Comparison of ENCODE assay signal across 8 cellular contexts in the genomic region with DNA sequence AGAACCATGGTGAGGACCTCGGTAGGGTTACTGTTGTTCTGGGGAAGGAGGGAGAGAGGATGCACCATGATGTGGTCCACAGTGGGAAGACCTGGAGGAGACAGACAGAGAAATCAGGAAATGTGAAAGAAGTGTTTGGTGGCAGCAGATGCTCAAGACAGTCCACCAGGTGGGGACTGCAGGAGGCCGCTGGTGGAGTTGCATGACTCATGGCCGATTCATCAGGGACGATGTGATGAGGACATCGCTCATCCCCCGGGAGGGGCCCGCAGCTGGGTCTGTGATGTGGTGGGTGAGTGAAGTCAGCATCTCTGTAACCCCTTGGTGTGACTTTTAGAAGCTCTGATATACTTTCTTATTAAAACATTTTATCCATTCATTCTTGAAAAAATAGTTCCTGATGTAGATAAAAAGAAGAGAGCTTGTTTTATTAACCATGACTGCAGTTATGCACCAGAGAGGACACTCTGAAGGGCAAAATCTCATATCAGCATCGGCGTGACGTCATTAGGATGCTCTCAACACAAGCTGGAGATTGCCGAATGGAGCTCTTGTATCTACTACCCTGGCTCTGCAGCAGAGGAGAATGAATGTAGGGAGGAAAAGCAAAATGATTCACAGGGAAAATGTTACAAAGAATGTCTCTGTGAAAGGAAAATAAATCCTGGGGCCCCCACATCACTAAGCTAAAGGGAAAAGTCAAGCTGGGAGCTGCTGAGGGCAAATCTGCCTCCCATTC.
A peak's percentile ranks its signal among the peaks of the same experiment; 100 is the strongest.
DNase-seq lines count a peak whose midpoint lies in the region; ATAC-seq, FAIRE-seq and TF ChIP-seq lines count a peak whose summit lies in the region.

No MANE protein-coding gene starts in this region.

- in situ Hi-C loops in K562 (cut with MboI): no loop called here

- TF ChIP-seq CTCF in K562 (IDR thresholded peaks at IDR 0.05 in 2 of 3, conservative IDR thresholded peaks at IDR 0.05 in 1 of 3; ENCODE audit: insufficient read depth in 2 of 3, low read depth in 1 of 3, low read length in 3 of 3) (0 out of 6 replicates have a peak, but pooled peaks of 2 of the 3 experiments have one; percentile 7 to 11), retinal pigment epithelial cell (conservative IDR thresholded peaks at IDR 0.05; ENCODE audit: low read depth, low read length) (peak; percentile 29), prostate gland (IDR thresholded peaks at IDR 0.05) (peak in 1 of 4 experiments; percentile 25)

- H3K4me2 ChIP-seq in K562 (ENCODE audit: insufficient read depth, low read length): no peak overlapping the region

- H3K4me1 ChIP-seq in K562 (replicated peaks in 1 of 2; ENCODE audit: control insufficient read depth in 2 of 2, insufficient read depth in 2 of 2, low read length in 2 of 2): no peaks in the 10 kb centered on the region
- H3K4me1 ChIP-seq in prostate gland (replicated peaks): no peaks in the 10 kb centered on the region

- ATAC-seq in K562: peak; percentile 64
- ATAC-seq in GM21447 (IDR thresholded peaks at IDR 0.05; ENCODE audit: unreplicated experiment): no peak
- no peak for ATAC-seq in GM19035 (IDR thresholded peaks at IDR 0.05; ENCODE audit: unreplicated experiment)
- ATAC-seq in GM19023 (IDR thresholded peaks at IDR 0.05; ENCODE audit: unreplicated experiment): no peak

- no peaks in the 10 kb centered on the region; the same call in 1 of the 2 replicates for H4K20me1 ChIP-seq in K562 (replicated peaks; ENCODE audit: control insufficient read depth, insufficient read depth, low read length)

- FAIRE-seq in K562 (lab: Jason Lieb, UNC): no peak

- no peak overlapping the region for H2AFZ ChIP-seq in K562 (ENCODE audit: low read depth, low read length)

- POLR2A ChIA-PET in K562 (lab: Yijun Ruan, JAX): interaction anchor here (0.6 kb wide), 1 partner anchor 11 kb away, joined by 3 read pairs; no protein-coding TSS in a partner anchor

- TF ChIP-seq EP300 in K562 (IDR thresholded peaks at IDR 0.05; ENCODE audit: low read length): no peak

- no TSS peak for BruUV-seq in K562 (replicated peaks; lab: Mats Ljungman, UMichigan)

- H3K9me1 ChIP-seq in K562 (ENCODE audit: control insufficient read depth, insufficient read depth, low read length): no peaks in the 10 kb centered on the region

- TF ChIP-seq POLR2A in K562 (conservative IDR thresholded peaks at IDR 0.05) (no peak), prostate gland (IDR thresholded peaks at IDR 0.05) (no peak)

- H3K27ac ChIP-seq in K562 (ENCODE audit: extremely low read depth, low read depth, low read length) (no peak overlapping the region), prostate gland (no peak overlapping the region)

- DNase-seq in DMS53 (lab: John Stamatoyannopoulos, UW) (peak; percentile 77), NCI-H146 (lab: John Stamatoyannopoulos, UW) (peak; percentile 55), K562 (ENCODE audit: extremely low read depth in 1 of 4, low spot score in 3 of 4) (peak in 3 of 4 experiments; percentile 12 to 22 (median 18)), retinal pigment epithelial cell (ENCODE audit: low read depth) (no peak), prostate gland (ENCODE audit: low spot score) (no peak)

- CTCF ChIA-PET in K562 (lab: Yijun Ruan, JAX; ENCODE audit: low intra/inter-chr PET ratio): no interaction called here

- no peak for TF ChIP-seq RAD21 in K562 (CRISPR knock-in tag; conservative IDR thresholded peaks at IDR 0.05 in 1 of 2, IDR thresholded peaks at IDR 0.05 in 1 of 2)

- H3K27me3 ChIP-seq in K562 (ENCODE audit: control insufficient read depth in 2 of 2, insufficient read depth in 2 of 2, low read length in 2 of 2) (peaks cover 5 to 20% of the 10 kb centered on the region in 2 experiments; a peak in 3 of 5 replicates), prostate gland (replicated peaks; ENCODE audit: insufficient read depth) (no peaks in the 10 kb centered on the region)

- whole genome bisulfite sequencing in K562 (ENCODE audit: insufficient coverage, low coverage, missing lambda C conversion rate): under 1% methylated on average over 10 of the region's 11 CpGs
- WGBS in prostate gland: 82% methylated on average over 11 of the region's 11 CpGs

- no peak overlapping the region for H3K9ac ChIP-seq in K562 (ENCODE audit: insufficient read depth in 1 of 2, low read depth in 2 of 2, low read length in 2 of 2)

- H3K36me3 ChIP-seq in K562 (ENCODE audit: control insufficient read depth, insufficient read depth, low read length): no peaks in the 10 kb centered on the region
- H3K36me3 ChIP-seq in prostate gland: no peaks in the 10 kb centered on the region

- intact Hi-C loops in K562 (cut with micrococcal nuclease): no loop called here
- intact Hi-C loops in prostate gland (cut with DNase I): no loop called here

- H3K79me2 ChIP-seq in K562 (ENCODE audit: control insufficient read depth, insufficient read depth, low read length): no peaks in the 10 kb centered on the region

- H3K9me3 ChIP-seq in K562 (replicated peaks; ENCODE audit: control insufficient read depth, insufficient read depth, low read depth, low read length) (no peaks in the 10 kb centered on the region), prostate gland (no peaks in the 10 kb centered on the region)

- H3K4me3 ChIP-seq in K562 (no peak overlapping the region), retinal pigment epithelial cell (ENCODE audit: low read length) (no peak overlapping the region), prostate gland (no peak overlapping the region)

TF ChIP-seq in K562, 482 proteins besides CTCF, POLR2A, EP300 and RAD21:
- peak; percentile 49; the same call in 1 of the 2 replicates for TF ChIP-seq JUND (IDR thresholded peaks at IDR 0.05; ENCODE audit: borderline replicate concordance, low read depth, low read length)
- no peak for TF ChIP-seq JUND (tag; IDR thresholded peaks at IDR 0.05; ENCODE audit: borderline replicate concordance, low read depth, low read length)
- peak; percentile 62 for TF ChIP-seq ATF3 (IDR thresholded peaks at IDR 0.05)
- no peak for TF ChIP-seq ATF3 (CRISPR knock-in tag; conservative IDR thresholded peaks at IDR 0.05)
- no peak for TF ChIP-seq MEF2D (tag; conservative IDR thresholded peaks at IDR 0.05; ENCODE audit: low read depth)
- TF ChIP-seq ZNF146 (CRISPR knock-in tag; IDR thresholded peaks at IDR 0.05; ENCODE audit: unreplicated experiment): no peak
- no peak for TF ChIP-seq ILK (tag; IDR thresholded peaks at IDR 0.05; ENCODE audit: borderline replicate concordance, low read depth)
- TF ChIP-seq FOSL1 (tag; conservative IDR thresholded peaks at IDR 0.05): peak; percentile 68
- no peak for TF ChIP-seq RBFOX2 (IDR thresholded peaks at IDR 0.05; ENCODE audit: low read depth, low read length)
- TF ChIP-seq ATF1 (CRISPR knock-in tag; IDR thresholded peaks at IDR 0.05): no peak
- peak; percentile 32; the same call in 1 of the 2 replicates for TF ChIP-seq ATF1 (tag; IDR thresholded peaks at IDR 0.05)
- TF ChIP-seq JUN (IDR thresholded peaks at IDR 0.05; ENCODE audit: borderline replicate concordance, low read depth, low read length): peak; percentile 35; the same call in 1 of the 2 replicates
- TF ChIP-seq JUN (CRISPR knock-in tag; IDR thresholded peaks at IDR 0.05; ENCODE audit: borderline replicate concordance): no peak

Comparison
In these comparisons a context has a peak if more than half of its experiments do, and no peak if none do; other contexts are left out.
1. DNase-seq: peak in DMS53 (single experiment), NCI-H146 (single experiment) and K562 (3 of 4); none in retinal pigment epithelial cell (single experiment) and prostate gland (single experiment).